Comparison of ENCODE assay signal across 10 cellular contexts in genomic region chr10:125151170-125151823, GRCh38. TPM values are rescaled to one million over a fixed set of nuclear protein-coding genes. Genes with fewer than 3 reads are reported as not detected.
DNase-seq lines count a peak whose midpoint lies in the region; ATAC-seq and TF ChIP-seq lines count a peak whose summit lies in the region.
"Had no signal": no experiment of that assay in that cellular context is flagged by ENCODE, and none has a peak within 500 bp of the region (broad histone marks: within the 10 kb centered on the region; RNA-seq: fewer than 3 reads in every experiment).

No MANE protein-coding gene starts in this region.

- H3K36me3 ChIP-seq in esophagus squamous epithelium (peaks cover 0 to 7% (median 0%) of the 10 kb centered on the region in 3 donors), thyroid gland (no peaks in the 10 kb centered on the region)
- H3K36me3 ChIP-seq: adrenal gland had no signal

- H3K4me3 ChIP-seq in esophagus squamous epithelium (peak overlapping the region; percentile 43 to 66 (median 50)), thyroid gland (replicated peaks in 1 of 3) (peak overlapping the region in 1 of 3 donors; percentile 27)

- CTCF ChIA-PET in RWPE1 (lab: Yijun Ruan, JAX): interaction anchor here (0.6 kb wide), 1 partner anchor 883 kb away, joined by 4 read pairs; no protein-coding TSS in a partner anchor

- H3K4me3 Mint-ChIP-seq in nephron progenitor cell: peak overlapping the region; percentile 68

- no peak for ATAC-seq in HG02642 (IDR thresholded peaks at IDR 0.05; ENCODE audit: poor library complexity, unreplicated experiment)
- no peak for ATAC-seq in HG02588 (IDR thresholded peaks at IDR 0.05; ENCODE audit: unreplicated experiment)
- no peak for ATAC-seq in GM21723 (IDR thresholded peaks at IDR 0.05; ENCODE audit: unreplicated experiment)

- H3K27me3 Mint-ChIP-seq in nephron progenitor cell (ENCODE audit: low read depth, poor library complexity): no peaks in the 10 kb centered on the region

- peaks cover 94% of the 10 kb centered on the region for H3K4me1 Mint-ChIP-seq in nephron progenitor cell

- no peaks in the 10 kb centered on the region for H3K9me3 ChIP-seq in esophagus squamous epithelium
- no peaks in the 10 kb centered on the region for H3K9me3 ChIP-seq in thyroid gland
- H3K9me3 ChIP-seq: adrenal gland had no signal

- peaks cover 65 to 100% (median 86%) of the 10 kb centered on the region in 3 donors for H3K4me1 ChIP-seq in esophagus squamous epithelium
- peaks cover 92 to 100% of the 10 kb centered on the region in 2 donors for H3K4me1 ChIP-seq in thyroid gland

- intact Hi-C loops in esophagus squamous epithelium (cut with DNase I) (loop anchor here (10.0 kb wide), 1 partner anchor 86 kb away; no protein-coding TSS in a partner anchor), thyroid gland (cut with DNase I) (loop anchor here (10.0 kb wide), 1 partner anchor 66 kb away; no protein-coding TSS in a partner anchor)

- DNase-seq in RWPE1 (ENCODE audit: low spot score): no peak
- DNase-seq in esophagus squamous epithelium (lab: John Stamatoyannopoulos, UW): no peak
- DNase-seq in nephron progenitor cell: no peak
- no peak for DNase-seq in thyroid gland
- DNase-seq: adrenal gland, NCI-H524, SHP77 had no signal

- H3K27ac ChIP-seq in RWPE1 (peak overlapping the region; percentile 78), esophagus squamous epithelium (peak overlapping the region; percentile 78 to 99 (median 91)), thyroid gland (peak overlapping the region; percentile 77 to 99 (median 78))

- H3K27me3 ChIP-seq in esophagus squamous epithelium (no peaks in the 10 kb centered on the region), thyroid gland (no peaks in the 10 kb centered on the region)
- H3K27me3 ChIP-seq: adrenal gland had no signal

- no peaks in the 10 kb centered on the region for H3K9me3 Mint-ChIP-seq in nephron progenitor cell

- POLR2A ChIA-PET in RWPE1 (lab: Yijun Ruan, JAX; ENCODE audit: low non-redundant PET): no interaction called here

- 90 to 92% methylated on average over 15 to 19 of the region's 47 CpGs for WGBS in esophagus squamous epithelium, 2 donors
- WGBS in thyroid gland, 2 donors: 77 to 91% methylated on average over 27 to 44 of the region's 47 CpGs

- peaks cover 39% of the 10 kb centered on the region for H3K36me3 Mint-ChIP-seq in nephron progenitor cell (ENCODE audit: low read depth)

- H3K27ac Mint-ChIP-seq in nephron progenitor cell: no peak overlapping the region

- no peak for TF ChIP-seq POLR2A in esophagus squamous epithelium (IDR thresholded peaks at IDR 0.05)
- TF ChIP-seq POLR2A in thyroid gland (IDR thresholded peaks at IDR 0.05): no peak

- no peak for TF ChIP-seq CTCF in RWPE1 (conservative IDR thresholded peaks at IDR 0.05; ENCODE audit: low read depth)
- no peak for TF ChIP-seq CTCF in esophagus squamous epithelium (IDR thresholded peaks at IDR 0.05)
- TF ChIP-seq CTCF in nephron progenitor cell (IDR thresholded peaks at IDR 0.05): no peak
- TF ChIP-seq CTCF in thyroid gland (IDR thresholded peaks at IDR 0.05): no peak

RNA-seq across cellular contexts. Expression of gene CTBP2, which starts 9.1 kb away (rescaled TPM):
- 10 to 100 TPM; 41.8 to 55.9 (median 47.1) TPM for total RNA-seq in esophagus squamous epithelium
- 100 to 1,000 TPM in 3 of 4 donors, 10 to 100 TPM in 1; 92.4 to 136 (median 125) TPM for total RNA-seq in thyroid gland
